ENCODE assay signal across 27 cellular contexts in the genomic region with DNA sequence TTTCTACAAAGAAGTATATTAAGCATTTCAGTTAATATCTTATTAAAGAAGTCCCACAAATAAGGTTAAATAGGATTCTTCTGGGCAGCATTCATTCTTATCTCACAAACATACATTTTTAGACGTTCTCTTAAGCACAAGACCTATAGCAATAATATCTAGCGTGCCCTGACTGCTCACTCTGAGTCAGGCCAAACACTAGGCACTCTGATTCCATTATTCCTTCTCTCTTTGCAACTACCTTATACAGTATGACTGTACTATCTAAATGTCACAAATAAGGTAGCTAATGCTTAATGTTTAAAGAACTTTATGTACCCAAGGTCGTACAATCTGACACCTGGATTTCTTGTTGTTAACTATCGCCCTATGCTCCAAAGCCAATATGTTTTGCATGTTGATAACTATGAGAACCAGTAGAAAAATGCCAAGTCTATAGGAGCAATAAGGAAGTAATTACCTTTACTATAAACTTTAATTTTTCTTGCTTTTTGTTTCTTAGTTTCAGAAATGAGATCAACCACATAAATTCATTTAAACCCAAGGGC.
DNase-seq lines count a peak whose midpoint lies in the region; ATAC-seq, FAIRE-seq and TF ChIP-seq lines count a peak whose summit lies in the region.
"Had no signal": no experiment of that assay in that cellular context is flagged by ENCODE, and none has a peak within 500 bp of the region (broad histone marks: within the 10 kb centered on the region; RNA-seq: fewer than 3 reads in every experiment).

No MANE protein-coding gene starts in this region.

- no peak overlapping the region for H2AFZ ChIP-seq in ACC112 (ENCODE audit: low read length, unreplicated experiment)

- peaks cover 4% of the 10 kb centered on the region for H3K36me3 Mint-ChIP-seq in osteocyte (ENCODE audit: unreplicated experiment)
- H3K36me3 Mint-ChIP-seq in activated naive CD4-positive, alpha-beta T cell treated with anti-CD3 and anti-CD28 coated beads, Interleukin-2, amount 10 ng/mL, durations not matched to agents 7 days and 5 days = no peaks in the 10 kb centered on the region
- H3K36me3 Mint-ChIP-seq: brain; naive thymus-derived CD4-positive, alpha-beta T cell; type B pancreatic cell had no signal

- H3K36me3 ChIP-seq in ACC112 (ENCODE audit: insufficient read depth, low read length) (peaks cover 2% of the 10 kb centered on the region; the same call in 1 of the 2 replicates), RWPE2 (ENCODE audit: low read depth) (peaks cover 5% of the 10 kb centered on the region; the same call in 1 of the 2 replicates)
- H3K36me3 ChIP-seq: spleen had no signal

- H3K27me3 ChIP-seq in ACC112 (ENCODE audit: insufficient read depth, low read length) = no peaks in the 10 kb centered on the region
- H3K27me3 ChIP-seq in RWPE2 (ENCODE audit: insufficient read depth, poor library complexity, severe bottlenecking) = no peaks in the 10 kb centered on the region

- TF ChIP-seq CTCF in RWPE2 (IDR thresholded peaks at IDR 0.05; ENCODE audit: poor library complexity, severe bottlenecking) (no peak), osteocyte (IDR thresholded peaks at IDR 0.05) (no peak)

- no peak for DNase-seq in RWPE2 (ENCODE audit: low spot score)
- DNase-seq in osteocyte (ENCODE audit: extremely low spot score, unreplicated experiment) = no peak
- no peak for DNase-seq in activated naive CD4-positive, alpha-beta T cell treated with Interleukin-2 at 50 U/mL for 16 hours
- DNase-seq in GM12892 (ENCODE audit: insufficient read length) = no peak
- no peak for DNase-seq in activated naive CD4-positive, alpha-beta T cell treated with anti-CD3 and anti-CD28 coated beads, Interleukin-2, amount 10 ng/mL, durations not matched to agents 7 days and 5 days
- DNase-seq: activated CD4-positive, alpha-beta T cell treated with anti-CD3 and anti-CD28 coated beads for 4 hours; activated effector memory CD4-positive, alpha-beta T cell treated with anti-CD3 and anti-CD28 coated beads, Interleukin-2, amount 50 U/mL, for 16 hours; activated naive CD8-positive, alpha-beta T cell treated with anti-CD3 and anti-CD28 coated beads, Interleukin-2, amount 50 U/mL, for 24 hours; activated T-cell treated with anti-CD3 and anti-CD28 coated beads, Interleukin-2, amount 50 U/mL, for 1 hour; KBM-7; left cardiac atrium; mesendoderm; naive thymus-derived CD4-positive, alpha-beta T cell; NCI-H1417 treated with DMSO at 0.1 percent for 48 hours; NCI-H2107; NCI-H774; nucleus accumbens; spleen; stimulated activated CD4-positive, alpha-beta T cell treated with anti-CD3 and anti-CD28 coated beads, Interleukin-2, amount 100 ng/mL, for 48 hours had no signal

- peaks cover 11% of the 10 kb centered on the region for H3K9me3 Mint-ChIP-seq in osteocyte (ENCODE audit: unreplicated experiment)
- no peaks in the 10 kb centered on the region for H3K9me3 Mint-ChIP-seq in activated naive CD4-positive, alpha-beta T cell treated with anti-CD3 and anti-CD28 coated beads, Interleukin-2, amount 10 ng/mL, durations not matched to agents 7 days and 5 days
- H3K9me3 Mint-ChIP-seq: activated naive CD8-positive, alpha-beta T cell treated with anti-CD3 and anti-CD28 coated beads, Interleukin-2, amount 50 U/mL, for 24 hours; T-helper 2 cell treated with Interferon-gamma antibody and Interleukin-4, amounts not matched to agents 5 μg/mL and 100 μg/mL, for 36 hours had no signal

- no peak for TF ChIP-seq POLR2A in GM12892 (IDR thresholded peaks at IDR 0.05; ENCODE audit: low read depth, low read length)

- peak; percentile 72 for ATAC-seq in RWPE2 (ENCODE audit: low read depth)
- peak; percentile 73 for ATAC-seq in esophagus mucosa
- ATAC-seq in GM18511 (IDR thresholded peaks at IDR 0.05; ENCODE audit: unreplicated experiment) = no peak
- ATAC-seq: activated naive CD8-positive, alpha-beta T cell treated with anti-CD3 and anti-CD28 coated beads, Interleukin-2, amount 50 U/mL, for 24 hours; naive thymus-derived CD4-positive, alpha-beta T cell had no signal

- CTCF ChIA-PET in activated naive CD4-positive, alpha-beta T cell treated with anti-CD3 and anti-CD28 coated beads, Interleukin-2, amount 10 ng/mL, durations not matched to agents 7 days and 5 days (lab: Charles Lee) = no interaction called here

- no peak for FAIRE-seq in GM12892 (lab: Jason Lieb, UNC)
- FAIRE-seq: GM18507 had no signal

- no peaks in the 10 kb centered on the region for H3K27me3 Mint-ChIP-seq in osteocyte (ENCODE audit: unreplicated experiment)
- peaks cover 3% of the 10 kb centered on the region for H3K27me3 Mint-ChIP-seq in activated naive CD4-positive, alpha-beta T cell treated with anti-CD3 and anti-CD28 coated beads, Interleukin-2, amount 10 ng/mL, durations not matched to agents 7 days and 5 days
- H3K27me3 Mint-ChIP-seq: type B pancreatic cell had no signal

- H3K4me1 Mint-ChIP-seq in osteocyte (ENCODE audit: unreplicated experiment) = peaks cover 37% of the 10 kb centered on the region
- H3K4me1 Mint-ChIP-seq in activated naive CD4-positive, alpha-beta T cell treated with anti-CD3 and anti-CD28 coated beads, Interleukin-2, amount 10 ng/mL, durations not matched to agents 7 days and 5 days = no peaks in the 10 kb centered on the region
- H3K4me1 Mint-ChIP-seq: activated naive CD8-positive, alpha-beta T cell treated with anti-CD3 and anti-CD28 coated beads, Interleukin-2, amount 50 U/mL, for 24 hours; naive thymus-derived CD4-positive, alpha-beta T cell had no signal

- H3K4me3 Mint-ChIP-seq in osteocyte (ENCODE audit: unreplicated experiment) = no peak overlapping the region
- no peak overlapping the region for H3K4me3 Mint-ChIP-seq in activated naive CD4-positive, alpha-beta T cell treated with anti-CD3 and anti-CD28 coated beads, Interleukin-2, amount 10 ng/mL, durations not matched to agents 7 days and 5 days
- H3K4me3 Mint-ChIP-seq: activated naive CD8-positive, alpha-beta T cell treated with anti-CD3 and anti-CD28 coated beads, Interleukin-2, amount 50 U/mL, for 24 hours; brain; naive thymus-derived CD4-positive, alpha-beta T cell; T-helper 2 cell treated with Interferon-gamma antibody and Interleukin-4, amounts not matched to agents 5 μg/mL and 100 μg/mL, for 36 hours; type B pancreatic cell had no signal

- H3K9me3 ChIP-seq in RWPE2 (ENCODE audit: severe bottlenecking) = peaks cover 3% of the 10 kb centered on the region

- peak overlapping the region; percentile 75 for H3K27ac ChIP-seq in ACC112 (ENCODE audit: low read depth, low read length)
- peak overlapping the region; percentile 93 for H3K27ac ChIP-seq in RWPE2 (ENCODE audit: poor library complexity, severe bottlenecking)
- H3K27ac ChIP-seq: RWPE1 had no signal

- no peak overlapping the region for H3K4me3 ChIP-seq in ACC112 (ENCODE audit: low read depth, low read length)
- H3K4me3 ChIP-seq in RWPE2 (ENCODE audit: severe bottlenecking) = no peak overlapping the region
- H3K4me3 ChIP-seq: spleen had no signal

- H3K79me2 ChIP-seq in ACC112 (ENCODE audit: control insufficient read depth, insufficient read depth, low read length, unreplicated experiment) = no peaks in the 10 kb centered on the region

- H3K27ac Mint-ChIP-seq in osteocyte (ENCODE audit: unreplicated experiment) = peak overlapping the region; percentile 8
- H3K27ac Mint-ChIP-seq in activated naive CD4-positive, alpha-beta T cell treated with anti-CD3 and anti-CD28 coated beads, Interleukin-2, amount 10 ng/mL, durations not matched to agents 7 days and 5 days = no peak overlapping the region
- H3K27ac Mint-ChIP-seq: activated naive CD8-positive, alpha-beta T cell treated with anti-CD3 and anti-CD28 coated beads, Interleukin-2, amount 50 U/mL, for 24 hours; naive thymus-derived CD4-positive, alpha-beta T cell; T-helper 2 cell treated with Interferon-gamma antibody and Interleukin-4, amounts not matched to agents 5 μg/mL and 100 μg/mL, for 36 hours; type B pancreatic cell had no signal

- H3K4me1 ChIP-seq in ACC112 (ENCODE audit: control insufficient read depth, insufficient read depth, low read length, unreplicated experiment) = peaks cover 36% of the 10 kb centered on the region
- peaks cover 23% of the 10 kb centered on the region for H3K4me1 ChIP-seq in RWPE2 (ENCODE audit: insufficient read depth, poor library complexity, severe bottlenecking)
- H3K4me1 ChIP-seq: spleen had no signal
